ENCODE assay signal across 11 cellular contexts in genomic region chrX:13699183-13699826, GRCh38. TPM values are rescaled to one million over a fixed set of nuclear protein-coding genes. Genes with fewer than 3 reads are reported as not detected.
A peak's percentile ranks its signal among the peaks of the same experiment; 100 is the strongest.
DNase-seq lines count a peak whose midpoint lies in the region; ATAC-seq, FAIRE-seq and TF ChIP-seq lines count a peak whose summit lies in the region.
"Had no signal": no experiment of that assay in that cellular context is flagged by ENCODE, and none has a peak within 500 bp of the region (broad histone marks: within the 10 kb centered on the region; RNA-seq: fewer than 3 reads in every experiment).

No MANE protein-coding gene starts in this region.

- RAD21 ChIA-PET in GM12878 (lab: Charles Lee; ENCODE audit: unreplicated experiment), result interaction anchor here (0.9 to 11.4 kb wide), 11 partner anchors 12 to 63 kb away, joined by 3 to 201 read pairs (median 11); partner anchors contain the start of genes OFD1, RAB9A and TRAPPC2

- SMC1A ChIA-PET in GM12878 (lab: Charles Lee; ENCODE audit: uncharacterized antibody, unreplicated experiment), result interaction anchor here (0.7 to 13.8 kb wide), 16 partner anchors 10 to 977 kb away, joined by 3 to 198 read pairs (median 8); partner anchors contain the start of genes OFD1, RAB9A and TRAPPC2

- H3K36me3 ChIP-seq in GM12878 (ENCODE audit: control insufficient read depth in 2 of 2, insufficient read depth in 2 of 2, low read length in 1 of 2), result peaks cover 1 to 3% of the 10 kb centered on the region in 2 experiments; a peak in 3 of 4 replicates
- no peaks in the 10 kb centered on the region for H3K36me3 ChIP-seq in skeletal muscle satellite cell (ENCODE audit: insufficient read depth, low read length)
- H3K36me3 ChIP-seq in MG63, result no peaks in the 10 kb centered on the region; the same call in 1 of the 2 replicates

- ATAC-seq in HG02973 (IDR thresholded peaks at IDR 0.05; ENCODE audit: unreplicated experiment), result peak; percentile 67
- ATAC-seq in GM12878, result peak; percentile 53

- intact Hi-C loops in activated CD4-positive, alpha-beta T cell treated with anti-CD3 and anti-CD28 coated beads, Interleukin-2, amount 10 ng/mL, durations not matched to agents 24 days and 14 days (cut with micrococcal nuclease), result no loop called here
- intact Hi-C loops in GM12878 (cut with micrococcal nuclease; ENCODE audit: unreplicated experiment), result loop anchor here (10.0 kb wide), 1 partner anchor 745 kb away; no protein-coding TSS in a partner anchor

- 11% methylated on average over 7 of the region's 7 CpGs for WGBS in GM12878 (ENCODE audit: insufficient coverage, insufficient replicate concordance, low lambda C conversion rate, missing lambda C conversion rate)

- DNase-seq in activated CD4-positive, alpha-beta T cell treated with anti-CD3 and anti-CD28 coated beads, Interleukin-2, amount 10 ng/mL, durations not matched to agents 24 days and 14 days, result no peak
- no peak for DNase-seq in activated CD4-positive, alpha-beta T cell treated with anti-CD3 and anti-CD28 coated beads for 1 hour
- no peak for DNase-seq in GM12878 (ENCODE audit: low read depth, low spot score)
- DNase-seq in activated CD4-positive, alpha-beta memory T cell treated with anti-CD3 and anti-CD28 coated beads, Interleukin-2, amount 10 ng/mL, durations not matched to agents 7 days and 5 days, result no peak
- no peak for DNase-seq in MG63
- DNase-seq in COLO829 (ENCODE audit: low spot score), result no peak
- DNase-seq: activated T-cell treated with anti-CD3 and anti-CD28 coated beads, Interleukin-2, amount 50 U/mL, for 4 hours; H7; NCI-H446 treated with DMSO at 0.1 percent for 48 hours had no signal

- no peak for TF ChIP-seq CTCF in GM12878 (IDR thresholded peaks at IDR 0.05 in 2 of 3, conservative IDR thresholded peaks at IDR 0.05 in 1 of 3; ENCODE audit: control insufficient read depth in 2 of 3, extremely low read depth in 1 of 3, insufficient read depth in 1 of 3, low read depth in 3 of 3, low read length in 3 of 3)

- H3K9me3 Mint-ChIP-seq in activated CD4-positive, alpha-beta T cell treated with anti-CD3 and anti-CD28 coated beads, Interleukin-2, amount 10 ng/mL, durations not matched to agents 24 days and 14 days, result no peaks in the 10 kb centered on the region
- no peaks in the 10 kb centered on the region for H3K9me3 Mint-ChIP-seq in activated CD4-positive, alpha-beta memory T cell treated with anti-CD3 and anti-CD28 coated beads, Interleukin-2, amount 10 ng/mL, durations not matched to agents 7 days and 5 days
- H3K9me3 Mint-ChIP-seq: activated T-cell treated with anti-CD3 and anti-CD28 coated beads, Interleukin-2, amount 50 U/mL, for 4 hours had no signal

- H3K9ac ChIP-seq in GM12878 (ENCODE audit: control insufficient read depth, insufficient read depth, low read length) (no peak overlapping the region), skeletal muscle satellite cell (ENCODE audit: low read depth, low read length) (no peak overlapping the region)

- peak overlapping the region; percentile 77 for H3K4me2 ChIP-seq in GM12878 (ENCODE audit: control insufficient read depth, insufficient read depth)
- peak overlapping the region; percentile 17 for H3K4me2 ChIP-seq in skeletal muscle satellite cell (ENCODE audit: low read length)

- H3K4me3 ChIP-seq in GM12878, result peak overlapping the region; percentile 37; the same call in 1 of the 2 replicates
- H3K4me3 ChIP-seq in skeletal muscle satellite cell (ENCODE audit: low read length), result no peak overlapping the region
- H3K4me3 ChIP-seq in MG63, result no peak overlapping the region

- peak overlapping the region; percentile 11 for H3K27ac Mint-ChIP-seq in activated CD4-positive, alpha-beta T cell treated with anti-CD3 and anti-CD28 coated beads, Interleukin-2, amount 10 ng/mL, durations not matched to agents 24 days and 14 days
- no peak overlapping the region for H3K27ac Mint-ChIP-seq in activated CD4-positive, alpha-beta memory T cell treated with anti-CD3 and anti-CD28 coated beads, Interleukin-2, amount 10 ng/mL, durations not matched to agents 7 days and 5 days

- FAIRE-seq in GM12878 (lab: Jason Lieb, UNC), result no peak

- TF ChIP-seq RAD21 in GM12878 (IDR thresholded peaks at IDR 0.05; ENCODE audit: insufficient read depth, low read depth, low read length), result no peak

- TF ChIP-seq POLR2A in GM12878 (IDR thresholded peaks at IDR 0.05; ENCODE audit: low read depth, low read length), result no peak

- TF ChIP-seq EP300 in GM12878 (IDR thresholded peaks at IDR 0.05; ENCODE audit: borderline replicate concordance in 1 of 2, control insufficient read depth in 1 of 2, low read depth in 2 of 2, low read length in 2 of 2), result no peak

- POLR2A ChIA-PET in GM12878 (lab: Charles Lee), result interaction anchor here (0.9 to 10.2 kb wide), 8 partner anchors 12 to 332 kb away, joined by 3 to 130 read pairs (median 20); partner anchors contain the start of genes OFD1, RAB9A and TRAPPC2
- POLR2A ChIA-PET in activated CD4-positive, alpha-beta memory T cell treated with anti-CD3 and anti-CD28 coated beads, Interleukin-2, amount 10 ng/mL, durations not matched to agents 7 days and 5 days (lab: Charles Lee), result interaction anchor here (1.0 to 2.1 kb wide), 3 partner anchors 11 to 38 kb away, joined by 3 to 11 read pairs (median 3); partner anchors contain the start of gene RAB9A

- no peaks in the 10 kb centered on the region for H3K9me3 ChIP-seq in GM12878 (replicated peaks; ENCODE audit: control insufficient read depth, insufficient read depth, low read length)
- H3K9me3 ChIP-seq in skeletal muscle satellite cell (replicated peaks; ENCODE audit: low read length), result no peaks in the 10 kb centered on the region
- H3K9me3 ChIP-seq in MG63, result no peaks in the 10 kb centered on the region

- CTCF ChIA-PET in GM12878 (lab: Yijun Ruan, JAX), result interaction anchor here (0.7 to 10.2 kb wide), 11 partner anchors 9 to 333 kb away, joined by 3 to 89 read pairs (median 6); partner anchors contain the start of genes OFD1, RAB9A and TRAPPC2
- CTCF ChIA-PET in activated CD4-positive, alpha-beta memory T cell treated with anti-CD3 and anti-CD28 coated beads, Interleukin-2, amount 10 ng/mL, durations not matched to agents 7 days and 5 days (lab: Charles Lee), result interaction anchor here (1.9 kb wide), 1 partner anchor 10 kb away, joined by 3 read pairs; no protein-coding TSS in a partner anchor

- no peak overlapping the region for H3K4me3 Mint-ChIP-seq in activated CD4-positive, alpha-beta T cell treated with anti-CD3 and anti-CD28 coated beads, Interleukin-2, amount 10 ng/mL, durations not matched to agents 24 days and 14 days
- H3K4me3 Mint-ChIP-seq in activated CD4-positive, alpha-beta memory T cell treated with anti-CD3 and anti-CD28 coated beads, Interleukin-2, amount 10 ng/mL, durations not matched to agents 7 days and 5 days, result no peak overlapping the region
- H3K4me3 Mint-ChIP-seq: activated T-cell treated with anti-CD3 and anti-CD28 coated beads, Interleukin-2, amount 50 U/mL, for 4 hours had no signal

- H3K4me1 ChIP-seq in GM12878 (ENCODE audit: control insufficient read depth, insufficient read depth, low read length) (peaks cover 38% of the 10 kb centered on the region), skeletal muscle satellite cell (ENCODE audit: control insufficient read depth, insufficient read depth, low read length) (peaks cover 18% of the 10 kb centered on the region)

- peaks cover 9% of the 10 kb centered on the region for H4K20me1 ChIP-seq in GM12878 (ENCODE audit: control insufficient read depth, insufficient read depth)

- H3K36me3 Mint-ChIP-seq in activated CD4-positive, alpha-beta T cell treated with anti-CD3 and anti-CD28 coated beads, Interleukin-2, amount 10 ng/mL, durations not matched to agents 24 days and 14 days (ENCODE audit: low read depth), result peaks cover 6% of the 10 kb centered on the region
- H3K36me3 Mint-ChIP-seq in activated CD4-positive, alpha-beta memory T cell treated with anti-CD3 and anti-CD28 coated beads, Interleukin-2, amount 10 ng/mL, durations not matched to agents 7 days and 5 days (ENCODE audit: low read depth), result peaks cover 23% of the 10 kb centered on the region

- H2AFZ ChIP-seq in GM12878 (ENCODE audit: control insufficient read depth, low read depth, low read length), result no peak overlapping the region

- H3K79me2 ChIP-seq in GM12878 (ENCODE audit: control insufficient read depth, insufficient read depth, low read length), result peaks cover 98% of the 10 kb centered on the region

- TSS peak; percentile 95 for BruUV-seq in GM12878 (replicated peaks; lab: Mats Ljungman, UMichigan)

- in situ Hi-C loops in GM12878 (cut with MboI), result no loop called here

- H3K27me3 ChIP-seq in GM12878 (replicated peaks in 1 of 2; ENCODE audit: control insufficient read depth in 2 of 2, insufficient read depth in 2 of 2, low read length in 1 of 2) (no peaks in the 10 kb centered on the region), skeletal muscle satellite cell (ENCODE audit: control insufficient read depth, insufficient read depth, low read length) (no peaks in the 10 kb centered on the region), MG63 (no peaks in the 10 kb centered on the region)

- H3K27ac ChIP-seq in GM12878 (ENCODE audit: control insufficient read depth, insufficient read depth), result peak overlapping the region; percentile 69

- peaks cover 22% of the 10 kb centered on the region for H3K4me1 Mint-ChIP-seq in activated CD4-positive, alpha-beta T cell treated with anti-CD3 and anti-CD28 coated beads, Interleukin-2, amount 10 ng/mL, durations not matched to agents 24 days and 14 days
- H3K4me1 Mint-ChIP-seq in activated CD4-positive, alpha-beta memory T cell treated with anti-CD3 and anti-CD28 coated beads, Interleukin-2, amount 10 ng/mL, durations not matched to agents 7 days and 5 days, result peaks cover 49% of the 10 kb centered on the region

- H3K27me3 Mint-ChIP-seq in activated CD4-positive, alpha-beta T cell treated with anti-CD3 and anti-CD28 coated beads, Interleukin-2, amount 10 ng/mL, durations not matched to agents 24 days and 14 days, result no peaks in the 10 kb centered on the region
- no peaks in the 10 kb centered on the region for H3K27me3 Mint-ChIP-seq in activated CD4-positive, alpha-beta memory T cell treated with anti-CD3 and anti-CD28 coated beads, Interleukin-2, amount 10 ng/mL, durations not matched to agents 7 days and 5 days

RNA-seq across cellular contexts. Expression of gene RAB9A, which starts 10.4 kb away (rescaled TPM):
- total RNA-seq in activated CD4-positive, alpha-beta T cell treated with anti-CD3 and anti-CD28 coated beads, Interleukin-2, amount 10 ng/mL, durations not matched to agents 24 days and 14 days, result 9.2 and 10.8 TPM in 2 replicates
- total RNA-seq in GM12878 (2013; cell fraction: nucleolus; rRNA removed), result 34.3 and 39.0 TPM in 2 replicates
- total RNA-seq in GM12878 (2014; rRNA removed) (42.1 and 54.1 TPM in 2 replicates), GM12878 (2014; rRNA removed; fragmentation: Illumina TruSeq; extraction: Trizol) (50.5 and 53.1 TPM in 2 replicates), GM12878 (2021) (43.2 and 44.2 TPM in 2 replicates)
- polyA plus RNA-seq in GM12878 (2011; ENCODE audit: low read depth), result 21.1 TPM
- polyA plus RNA-seq in GM12878 (2011; rRNA removed) (142 and 180 TPM in 2 replicates), GM12878 (2014; fragmentation: Illumina TruSeq; extraction: Trizol) (47.0 and 68.3 TPM in 2 replicates), GM12878 (2014; fragmentation: Nextera tagmentation; extraction: Ambion mirVana) (10 to 100 TPM; 49.2 to 49.3 TPM), GM12878 (2014; rRNA removed) (52.4 and 64.6 TPM in 2 replicates), GM12878 (2016; fragmentation: Nextera tagmentation; extraction: Ambion mirVana) (10 to 100 TPM; 64.8 to 76.4 TPM)
- polyA plus RNA-seq in GM12878 (2011; cell fraction: cytosol; rRNA removed), result 58.5 and 62.9 TPM in 2 replicates
- polyA plus RNA-seq in GM12878 (2011; cell fraction: nucleus; rRNA removed), result 50.2 and 59.5 TPM in 2 replicates
- polyA plus RNA-seq in GM12878 (2012), result 31.9 and 49.2 TPM in 2 replicates
- polyA minus RNA-seq in GM12878 (2011; rRNA and poly(A)+ RNA removed), result 52.1 and 73.6 TPM in 2 replicates
- 26.5 and 27.1 TPM in 2 replicates for polyA minus RNA-seq in GM12878 (2011; cell fraction: cytosol; rRNA and poly(A)+ RNA removed)
- polyA minus RNA-seq in GM12878 (2011; cell fraction: nucleus; rRNA and poly(A)+ RNA removed), result 14.7 and 17.5 TPM in 2 replicates
- 31.9 and 34.5 TPM in 2 replicates for total RNA-seq in skeletal muscle satellite cell (2012; rRNA removed)
- total RNA-seq in activated CD4-positive, alpha-beta memory T cell treated with anti-CD3 and anti-CD28 coated beads, Interleukin-2, amount 10 ng/mL, durations not matched to agents 7 days and 5 days, result 10 to 100 TPM; 16.8 to 17.5 TPM
- total RNA-seq in MG63 (2014; rRNA removed; shearing (Covaris generic); ENCODE audit: low replicate concordance), result 24.1 and 42.7 TPM in 2 replicates

RNA-seq across cellular contexts. Expression of gene TRAPPC2, which starts 35.1 kb away (rescaled TPM):
- total RNA-seq in activated CD4-positive, alpha-beta T cell treated with anti-CD3 and anti-CD28 coated beads, Interleukin-2, amount 10 ng/mL, durations not matched to agents 24 days and 14 days, result 13.6 and 15.4 TPM in 2 replicates
- total RNA-seq in GM12878 (2013; cell fraction: nucleolus; rRNA removed), result 27.6 and 32.3 TPM in 2 replicates
- 21.0 and 30.0 TPM in 2 replicates for total RNA-seq in GM12878 (2014; rRNA removed)
- 24.8 and 26.2 TPM in 2 replicates for total RNA-seq in GM12878 (2014; rRNA removed; fragmentation: Illumina TruSeq; extraction: Trizol)
- total RNA-seq in GM12878 (2021), result 17.5 and 17.8 TPM in 2 replicates
- polyA plus RNA-seq in GM12878 (2011; ENCODE audit: low read depth), result 23.8 TPM
- 28.4 and 30.7 TPM in 2 replicates for polyA plus RNA-seq in GM12878 (2011; rRNA removed)
- 13.5 and 19.6 TPM in 2 replicates for polyA plus RNA-seq in GM12878 (2011; cell fraction: cytosol; rRNA removed)
- 11.8 and 13.8 TPM in 2 replicates for polyA plus RNA-seq in GM12878 (2011; cell fraction: nucleus; rRNA removed)
- 14.5 and 17.8 TPM in 2 replicates for polyA plus RNA-seq in GM12878 (2012)
- 14.6 and 23.0 TPM in 2 replicates for polyA plus RNA-seq in GM12878 (2014; fragmentation: Illumina TruSeq; extraction: Trizol)
- 10 to 100 TPM; 18.3 to 27.5 TPM for polyA plus RNA-seq in GM12878 (2014; fragmentation: Nextera tagmentation; extraction: Ambion mirVana)
- polyA plus RNA-seq in GM12878 (2014; rRNA removed), result 12.4 and 14.8 TPM in 2 replicates
- polyA plus RNA-seq in GM12878 (2016; fragmentation: Nextera tagmentation; extraction: Ambion mirVana), result 10 to 100 TPM; 21.6 to 26.6 TPM
- 15.3 and 18.7 TPM in 2 replicates for polyA minus RNA-seq in GM12878 (2011; rRNA and poly(A)+ RNA removed)
- 10.3 and 13.9 TPM in 2 replicates for polyA minus RNA-seq in GM12878 (2011; cell fraction: cytosol; rRNA and poly(A)+ RNA removed)
- 10.0 and 15.9 TPM in 2 replicates for polyA minus RNA-seq in GM12878 (2011; cell fraction: nucleus; rRNA and poly(A)+ RNA removed)
- total RNA-seq in skeletal muscle satellite cell (2012; rRNA removed), result 10.0 and 10.6 TPM in 2 replicates
- 10 to 100 TPM; 21.0 to 22.6 TPM for total RNA-seq in activated CD4-positive, alpha-beta memory T cell treated with anti-CD3 and anti-CD28 coated beads, Interleukin-2, amount 10 ng/mL, durations not matched to agents 7 days and 5 days
- total RNA-seq in MG63 (2014; rRNA removed; shearing (Covaris generic); ENCODE audit: low replicate concordance), result 14.6 and 38.0 TPM in 2 replicates

RNA-seq across cellular contexts. Expression of gene OFD1, which starts 35.2 kb away (rescaled TPM):
- total RNA-seq in activated CD4-positive, alpha-beta T cell treated with anti-CD3 and anti-CD28 coated beads, Interleukin-2, amount 10 ng/mL, durations not matched to agents 24 days and 14 days, result 18.3 and 19.3 TPM in 2 replicates
- 173 and 178 TPM in 2 replicates for total RNA-seq in GM12878 (2013; cell fraction: nucleolus; rRNA removed)
- total RNA-seq in GM12878 (2014; rRNA removed) (22.4 and 27.7 TPM in 2 replicates), GM12878 (2014; rRNA removed; fragmentation: Illumina TruSeq; extraction: Trizol) (39.5 and 43.7 TPM in 2 replicates), GM12878 (2021) (30.6 and 34.0 TPM in 2 replicates)
- 17.6 TPM for polyA plus RNA-seq in GM12878 (2011; ENCODE audit: low read depth)
- polyA plus RNA-seq in GM12878 (2011; rRNA removed) (77.2 and 107 TPM in 2 replicates), GM12878 (2014; fragmentation: Illumina TruSeq; extraction: Trizol) (33.3 and 43.7 TPM in 2 replicates), GM12878 (2014; fragmentation: Nextera tagmentation; extraction: Ambion mirVana) (10 to 100 TPM; 43.0 to 64.5 TPM), GM12878 (2014; rRNA removed) (23.6 and 23.7 TPM in 2 replicates), GM12878 (2016; fragmentation: Nextera tagmentation; extraction: Ambion mirVana) (10 to 100 TPM; 32.6 to 34.2 TPM)
- 32.3 and 33.2 TPM in 2 replicates for polyA plus RNA-seq in GM12878 (2011; cell fraction: cytosol; rRNA removed)
- polyA plus RNA-seq in GM12878 (2011; cell fraction: nucleus; rRNA removed), result 186 and 224 TPM in 2 replicates
- 25.2 and 35.0 TPM in 2 replicates for polyA plus RNA-seq in GM12878 (2012)
- polyA minus RNA-seq in GM12878 (2011; rRNA and poly(A)+ RNA removed), result 38.1 and 44.5 TPM in 2 replicates
- 18.8 and 19.2 TPM in 2 replicates for polyA minus RNA-seq in GM12878 (2011; cell fraction: cytosol; rRNA and poly(A)+ RNA removed)
- polyA minus RNA-seq in GM12878 (2011; cell fraction: nucleus; rRNA and poly(A)+ RNA removed), result 85.6 and 109 TPM in 2 replicates
- total RNA-seq in skeletal muscle satellite cell (2012; rRNA removed), result 9.1 and 18.6 TPM in 2 replicates
- 10 to 100 TPM; 41.3 to 47.3 TPM for total RNA-seq in activated CD4-positive, alpha-beta memory T cell treated with anti-CD3 and anti-CD28 coated beads, Interleukin-2, amount 10 ng/mL, durations not matched to agents 7 days and 5 days
- 9.6 and 38.4 TPM in 2 replicates for total RNA-seq in MG63 (2014; rRNA removed; shearing (Covaris generic); ENCODE audit: low replicate concordance)

RNA-seq across cellular contexts. Expression of gene TCEANC, which starts 46.4 kb away (rescaled TPM):
- total RNA-seq in activated CD4-positive, alpha-beta T cell treated with anti-CD3 and anti-CD28 coated beads, Interleukin-2, amount 10 ng/mL, durations not matched to agents 24 days and 14 days, result 3.0 and 4.2 TPM in 2 replicates
- total RNA-seq in GM12878 (2013; cell fraction: nucleolus; rRNA removed), result 7.1 and 8.4 TPM in 2 replicates
- 2.9 and 4.7 TPM in 2 replicates for total RNA-seq in GM12878 (2014; rRNA removed)
- total RNA-seq in GM12878 (2014; rRNA removed; fragmentation: Illumina TruSeq; extraction: Trizol), result 3.7 and 3.8 TPM in 2 replicates
- 3.0 and 3.8 TPM in 2 replicates for total RNA-seq in GM12878 (2021)
- polyA plus RNA-seq in GM12878 (2011; ENCODE audit: low read depth), result 1.1 TPM
- 4.9 and 6.5 TPM in 2 replicates for polyA plus RNA-seq in GM12878 (2011; rRNA removed)
- polyA plus RNA-seq in GM12878 (2011; cell fraction: cytosol; rRNA removed), result 1.8 and 1.9 TPM in 2 replicates
- polyA plus RNA-seq in GM12878 (2011; cell fraction: nucleus; rRNA removed), result 4.4 TPM in 2 replicates
- polyA plus RNA-seq in GM12878 (2012), result 1.2 and 2.0 TPM in 2 replicates
- 3.4 and 4.4 TPM in 2 replicates for polyA plus RNA-seq in GM12878 (2014; fragmentation: Illumina TruSeq; extraction: Trizol)
- polyA plus RNA-seq in GM12878 (2014; fragmentation: Nextera tagmentation; extraction: Ambion mirVana), result 1 to 10 TPM; 1.5 to 4.0 TPM
- polyA plus RNA-seq in GM12878 (2014; rRNA removed), result 1.9 and 2.0 TPM in 2 replicates
- polyA plus RNA-seq in GM12878 (2016; fragmentation: Nextera tagmentation; extraction: Ambion mirVana), result 1 to 10 TPM; 1.1 to 2.7 TPM
- polyA minus RNA-seq in GM12878 (2011; rRNA and poly(A)+ RNA removed), result 5.3 and 5.7 TPM in 2 replicates
- polyA minus RNA-seq in GM12878 (2011; cell fraction: cytosol; rRNA and poly(A)+ RNA removed), result 2.8 and 5.3 TPM in 2 replicates
- 5.6 and 8.3 TPM in 2 replicates for polyA minus RNA-seq in GM12878 (2011; cell fraction: nucleus; rRNA and poly(A)+ RNA removed)
- 1.7 and 1.8 TPM in 2 replicates for total RNA-seq in skeletal muscle satellite cell (2012; rRNA removed)
- total RNA-seq in activated CD4-positive, alpha-beta memory T cell treated with anti-CD3 and anti-CD28 coated beads, Interleukin-2, amount 10 ng/mL, durations not matched to agents 7 days and 5 days, result 1 to 10 TPM; 4.3 to 4.6 TPM
- 1.5 and 10.0 TPM in 2 replicates for total RNA-seq in MG63 (2014; rRNA removed; shearing (Covaris generic); ENCODE audit: low replicate concordance)
